In genomic region chr2:168210898-168211570, GRCh38 we compare ENCODE assay signal across 8 cellular contexts. TPM values are rescaled to one million over a fixed set of nuclear protein-coding genes. Genes with fewer than 3 reads are reported as not detected.
DNase-seq lines count a peak whose midpoint lies in the region; ATAC-seq and TF ChIP-seq lines count a peak whose summit lies in the region.

No MANE protein-coding gene starts in this region.

- no peaks in the 10 kb centered on the region for H3K36me3 Mint-ChIP-seq in natural killer cell treated with Interleukin-12 subunit alpha and Interleukin-12 subunit beta and Interleukin-15 and Interleukin-18, amount 100 ng/mL, for 72 hours

- ATAC-seq in natural killer cell treated with Interleukin-12 subunit alpha and Interleukin-12 subunit beta and Interleukin-15 and Interleukin-18, amount 100 ng/mL, for 72 hours = peak; percentile 92
- no peak for ATAC-seq in GM21526 (IDR thresholded peaks at IDR 0.05; ENCODE audit: low FRiP score, unreplicated experiment)

- no peak for TF ChIP-seq CTCF in cardiac fibroblast (IDR thresholded peaks at IDR 0.05; ENCODE audit: low read depth, low read length)

- in situ Hi-C loops in HAP-1 (cut with MboI; ENCODE audit: low sequenced_read_pairs) = no loop called here

- DNase-seq in AG08396 (ENCODE audit: low spot score) = peak; percentile 59
- DNase-seq in H4 (ENCODE audit: low spot score) = peak; percentile 78
- peak; percentile 83 for DNase-seq in NCI-H510A treated with DMSO at 0.1 percent for 48 hours (lab: John Stamatoyannopoulos, UW)
- DNase-seq in cardiac fibroblast (ENCODE audit: low read depth in 2 of 2) = peak; percentile 82 to 93
- DNase-seq in natural killer cell treated with Interleukin-12 subunit alpha and Interleukin-12 subunit beta and Interleukin-15 and Interleukin-18, amount 100 ng/mL, for 72 hours (ENCODE audit: low spot score) = no peak
- no peak for DNase-seq in HAP-1 (ENCODE audit: low spot score in 2 of 2)
- DNase-seq in H7 = no peak

- H3K36me3 ChIP-seq in HAP-1 (replicated peaks) (no peaks in the 10 kb centered on the region), H7 (replicated peaks; ENCODE audit: control insufficient read depth, insufficient read depth, low read length) (no peaks in the 10 kb centered on the region)

- peaks cover 57 to 65% of the 10 kb centered on the region in 2 donors for H3K4me1 Mint-ChIP-seq in natural killer cell treated with Interleukin-12 subunit alpha and Interleukin-12 subunit beta and Interleukin-15 and Interleukin-18, amount 100 ng/mL, for 72 hours (ENCODE audit: low read depth in 2 of 2)

- H3K9me3 ChIP-seq in HAP-1 = no peaks in the 10 kb centered on the region

- H3K9me3 Mint-ChIP-seq in natural killer cell treated with Interleukin-12 subunit alpha and Interleukin-12 subunit beta and Interleukin-15 and Interleukin-18, amount 100 ng/mL, for 72 hours = peaks cover 3% of the 10 kb centered on the region

- no peak overlapping the region for H3K4me3 ChIP-seq in cardiac fibroblast (replicated peaks in 1 of 2; ENCODE audit: low read depth in 2 of 2, low read length in 2 of 2)
- no peak overlapping the region for H3K4me3 ChIP-seq in HAP-1
- no peak overlapping the region for H3K4me3 ChIP-seq in H7 (ENCODE audit: insufficient read depth, low read depth, low read length)

- H3K4me1 ChIP-seq in HAP-1 = peaks cover 9% of the 10 kb centered on the region

- H3K27me3 ChIP-seq in HAP-1 (ENCODE audit: low read depth) (no peaks in the 10 kb centered on the region), H7 (ENCODE audit: control insufficient read depth, insufficient read depth, low read length) (no peaks in the 10 kb centered on the region)

- H3K27me3 Mint-ChIP-seq in natural killer cell treated with Interleukin-12 subunit alpha and Interleukin-12 subunit beta and Interleukin-15 and Interleukin-18, amount 100 ng/mL, for 72 hours = no peaks in the 10 kb centered on the region

- H3K27ac Mint-ChIP-seq in natural killer cell treated with Interleukin-12 subunit alpha and Interleukin-12 subunit beta and Interleukin-15 and Interleukin-18, amount 100 ng/mL, for 72 hours = peak overlapping the region; percentile 48 to 90

- peak overlapping the region; percentile 65 for H3K4me3 Mint-ChIP-seq in natural killer cell treated with Interleukin-12 subunit alpha and Interleukin-12 subunit beta and Interleukin-15 and Interleukin-18, amount 100 ng/mL, for 72 hours

RNA-seq across cellular contexts. Expression of gene STK39, which starts 36.4 kb away (rescaled TPM):
- total RNA-seq in H4 (2014; rRNA removed; shearing (Covaris generic)) = 9.2 and 12.6 TPM in 2 replicates
- total RNA-seq in natural killer cell treated with Interleukin-12 subunit alpha and Interleukin-12 subunit beta and Interleukin-15 and Interleukin-18, amount 100 ng/mL, for 72 hours = 10 to 100 TPM; 39.1 to 52.0 TPM
- total RNA-seq in H7 (2014; rRNA removed; shearing (Covaris generic)) = 20.8 and 27.9 TPM in 2 replicates

Comparison
In these comparisons a context has a peak if more than half of its experiments do, and no peak if none do; other contexts are left out.
1. DNase-seq: peak in AG08396 (single experiment), H4 (single experiment), NCI-H510A treated with DMSO at 0.1 percent for 48 hours (single experiment) and cardiac fibroblast (2 of 2); none in natural killer cell treated with Interleukin-12 subunit alpha and Interleukin-12 subunit beta and Interleukin-15 and Interleukin-18, amount 100 ng/mL, for 72 hours (single experiment), HAP-1 (0 of 2) and H7 (single experiment).